8 cellular contexts compared by ENCODE assay signal in genomic region chr20:49216991-49217578, GRCh38. TPM values are rescaled to one million over a fixed set of nuclear protein-coding genes. Genes with fewer than 3 reads are reported as not detected.
DNase-seq lines count a peak whose midpoint lies in the region; ATAC-seq and TF ChIP-seq lines count a peak whose summit lies in the region.

No MANE protein-coding gene starts in this region.

- intact Hi-C loops in tibial artery (cut with DNase I; ENCODE audit: low total_unique reads), result loop anchor here (2.0 kb wide), 1 partner anchor 84 kb away; no protein-coding TSS in a partner anchor

- CTCF ChIA-PET in activated naive CD4-positive, alpha-beta T cell treated with anti-CD3 and anti-CD28 coated beads, Interleukin-2, amount 10 ng/mL, durations not matched to agents 7 days and 5 days (lab: Charles Lee), result interaction anchor here (0.7 to 6.7 kb wide), 39 partner anchors 9 to 409 kb away, joined by 3 to 85 read pairs (median 5); partner anchors contain the start of gene STAU1

- TF ChIP-seq CTCF in GM12865 (IDR thresholded peaks at IDR 0.05; ENCODE audit: insufficient read depth, low read depth, low read length, missing control alignments) (peak; percentile 85), parathyroid adenoma (IDR thresholded peaks at IDR 0.05) (peak; percentile 90), tibial artery (IDR thresholded peaks at IDR 0.05) (peak; percentile 83 to 93)

- no peak overlapping the region for H3K4me3 Mint-ChIP-seq in activated naive CD4-positive, alpha-beta T cell treated with anti-CD3 and anti-CD28 coated beads, Interleukin-2, amount 10 ng/mL, durations not matched to agents 7 days and 5 days

- H3K9me3 ChIP-seq in parathyroid adenoma (ENCODE audit: control insufficient read depth, low read length) (no peaks in the 10 kb centered on the region), tibial artery (no peaks in the 10 kb centered on the region)

- DNase-seq in GM12865 (ENCODE audit: low read depth) (peak; percentile 93), NCI-H1417 (lab: John Stamatoyannopoulos, UW) (peak; percentile 66 to 92 (median 90)), glomerular endothelial cell (ENCODE audit: extremely low read depth, low read depth, low spot score) (peak; percentile 80), tibial artery (peak; percentile 94 to 97)
- peak; percentile 95 for DNase-seq in activated naive CD4-positive, alpha-beta T cell treated with anti-CD3 and anti-CD28 coated beads, Interleukin-2, amount 10 ng/mL, durations not matched to agents 7 days and 5 days

- peaks cover 11% of the 10 kb centered on the region for H3K36me3 Mint-ChIP-seq in activated naive CD4-positive, alpha-beta T cell treated with anti-CD3 and anti-CD28 coated beads, Interleukin-2, amount 10 ng/mL, durations not matched to agents 7 days and 5 days

- H3K27me3 Mint-ChIP-seq in activated naive CD4-positive, alpha-beta T cell treated with anti-CD3 and anti-CD28 coated beads, Interleukin-2, amount 10 ng/mL, durations not matched to agents 7 days and 5 days, result peaks cover 15% of the 10 kb centered on the region

- H3K9ac ChIP-seq in parathyroid adenoma, result no peak overlapping the region

- H3K9me3 Mint-ChIP-seq in activated naive CD4-positive, alpha-beta T cell treated with anti-CD3 and anti-CD28 coated beads, Interleukin-2, amount 10 ng/mL, durations not matched to agents 7 days and 5 days, result no peaks in the 10 kb centered on the region

- peak overlapping the region; percentile 20 for H3K4me2 ChIP-seq in parathyroid adenoma (ENCODE audit: low read length)

- no peak overlapping the region for H3K27ac ChIP-seq in parathyroid adenoma
- H3K27ac ChIP-seq in tibial artery, result peak overlapping the region in 1 of 2 donors; percentile 40

- peak overlapping the region; percentile 66 for H2AFZ ChIP-seq in parathyroid adenoma

- H3K79me2 ChIP-seq in parathyroid adenoma, result peaks cover 13% of the 10 kb centered on the region

- H3K36me3 ChIP-seq in parathyroid adenoma (ENCODE audit: control insufficient read depth, insufficient read depth, low read length) (no peaks in the 10 kb centered on the region), tibial artery (peaks cover 2 to 12% (median 5%) of the 10 kb centered on the region in 3 donors)

- H3K4me1 ChIP-seq in parathyroid adenoma (peaks cover 12% of the 10 kb centered on the region), tibial artery (peaks cover 0 to 20% (median 15%) of the 10 kb centered on the region in 4 donors)

- H3K27me3 ChIP-seq in parathyroid adenoma (ENCODE audit: control insufficient read depth, insufficient read depth, low read length), result no peaks in the 10 kb centered on the region
- no peaks in the 10 kb centered on the region for H3K27me3 ChIP-seq in tibial artery

- peaks cover 27% of the 10 kb centered on the region for H3K4me1 Mint-ChIP-seq in activated naive CD4-positive, alpha-beta T cell treated with anti-CD3 and anti-CD28 coated beads, Interleukin-2, amount 10 ng/mL, durations not matched to agents 7 days and 5 days

- ATAC-seq in SK-N-SH treated with all-trans-retinoic acid at 6 μM for 48 hours (peak; percentile 75), GM19455 (IDR thresholded peaks at IDR 0.05; ENCODE audit: unreplicated experiment) (no peak)

- peak overlapping the region; percentile 12 for H3K27ac Mint-ChIP-seq in activated naive CD4-positive, alpha-beta T cell treated with anti-CD3 and anti-CD28 coated beads, Interleukin-2, amount 10 ng/mL, durations not matched to agents 7 days and 5 days

- H3K4me3 ChIP-seq in GM12865 (ENCODE audit: low read depth, low read length) (no peak overlapping the region), parathyroid adenoma (ENCODE audit: low read depth, low read length) (no peak overlapping the region), tibial artery (no peak overlapping the region)

TF ChIP-seq in SK-N-SH treated with all-trans-retinoic acid at 6 μM for 48 hours, 23 proteins besides CTCF, POLR2A, EP300 and RAD21:
- TF ChIP-seq TSHZ2 (CRISPR knock-in tag; IDR thresholded peaks at IDR 0.05) (no peak), OSR1 (CRISPR knock-in tag; IDR thresholded peaks at IDR 0.05) (no peak), ZNF8 (CRISPR knock-in tag; IDR thresholded peaks at IDR 0.05) (no peak), GLIS3 (CRISPR knock-in tag; IDR thresholded peaks at IDR 0.05) (no peak), RARB (CRISPR knock-in tag; IDR thresholded peaks at IDR 0.05) (no peak), ZNF565 (CRISPR knock-in tag; conservative IDR thresholded peaks at IDR 0.05; ENCODE audit: low read depth) (no peak), ZC3H10 (CRISPR knock-in tag; IDR thresholded peaks at IDR 0.05) (no peak), CSRNP3 (CRISPR knock-in tag; IDR thresholded peaks at IDR 0.05) (no peak), ESRRG (CRISPR knock-in tag; IDR thresholded peaks at IDR 0.05) (no peak), ISL1 (CRISPR knock-in tag; IDR thresholded peaks at IDR 0.05) (no peak)

RNA-seq across cellular contexts. Expression of gene DDX27, which starts 2.1 kb away (rescaled TPM):
- 26.3 and 28.6 TPM in 2 replicates for total RNA-seq in glomerular endothelial cell

RNA-seq across cellular contexts. Expression of gene STAU1, which starts 29.0 kb away (rescaled TPM):
- 76.7 and 79.2 TPM in 2 replicates for total RNA-seq in glomerular endothelial cell
